In genomic region chr1:209607102-209607794, GRCh38 we compare ENCODE assay signal across 8 cellular contexts. TPM values are rescaled to one million over a fixed set of nuclear protein-coding genes. Genes with fewer than 3 reads are reported as not detected.
DNase-seq lines count a peak whose midpoint lies in the region; ATAC-seq and TF ChIP-seq lines count a peak whose summit lies in the region.

No MANE protein-coding gene starts in this region.

- H3K27me3 Mint-ChIP-seq in activated naive CD4-positive, alpha-beta T cell treated with anti-CD3 and anti-CD28 coated beads for 36 hours (ENCODE audit: low read depth): no peaks in the 10 kb centered on the region

- H3K27ac ChIP-seq in thymus (ENCODE audit: low read depth) (peak overlapping the region; percentile 68), transverse colon (no peak overlapping the region)

- H3K9ac ChIP-seq in adipocyte (ENCODE audit: low read length): no peak overlapping the region

- H3K9me3 ChIP-seq in adipocyte (ENCODE audit: control insufficient read depth, low read length) (no peaks in the 10 kb centered on the region), thymus (ENCODE audit: control insufficient read depth) (no peaks in the 10 kb centered on the region), transverse colon (no peaks in the 10 kb centered on the region)

- intact Hi-C loops in activated naive CD4-positive, alpha-beta T cell treated with anti-CD3 and anti-CD28 coated beads for 36 hours (cut with micrococcal nuclease): loop anchor here (1.0 to 2.0 kb wide), 8 partner anchors 20 to 161 kb away; no protein-coding TSS in a partner anchor
- intact Hi-C loops in left ventricle myocardium superior (cut with micrococcal nuclease) (no loop called here), transverse colon (cut with DNase I; ENCODE audit: low total_unique reads) (no loop called here)

- ATAC-seq in HG03066 (IDR thresholded peaks at IDR 0.05; ENCODE audit: low read depth, unreplicated experiment) (peak; percentile 79), left ventricle myocardium superior (no peak)

- 89% methylated on average over 1 of the region's 1 CpG for WGBS in thymus
- 29% methylated on average over 1 of the region's 1 CpG; no CpG with 5 or more reads in 1 of the 2 donors for WGBS in transverse colon (ENCODE audit: low coverage in 1 of 2), 2 donors

- TF ChIP-seq CTCF in transverse colon (IDR thresholded peaks at IDR 0.05): no peak

- H3K27ac Mint-ChIP-seq in activated naive CD4-positive, alpha-beta T cell treated with anti-CD3 and anti-CD28 coated beads for 36 hours: peak overlapping the region; percentile 86

- H3K36me3 Mint-ChIP-seq in activated naive CD4-positive, alpha-beta T cell treated with anti-CD3 and anti-CD28 coated beads for 36 hours (ENCODE audit: low read depth): no peaks in the 10 kb centered on the region

- no peaks in the 10 kb centered on the region for H3K27me3 ChIP-seq in adipocyte (replicated peaks; ENCODE audit: control insufficient read depth, insufficient read depth, low read length)
- H3K27me3 ChIP-seq in thymus (ENCODE audit: control insufficient read depth, insufficient read depth): no peaks in the 10 kb centered on the region
- H3K27me3 ChIP-seq in transverse colon: no peaks in the 10 kb centered on the region

- no peaks in the 10 kb centered on the region for H3K9me3 Mint-ChIP-seq in activated naive CD4-positive, alpha-beta T cell treated with anti-CD3 and anti-CD28 coated beads for 36 hours

- in situ Hi-C loops in transverse colon (cut with MboI; ENCODE audit: low pct_ligation_motif_present in 1 of 4, low pct_unique_long_range_greater_than_20kb in 1 of 4, low sequenced_read_pairs in 3 of 4): no loop called here

- no peak for TF ChIP-seq POLR2A in transverse colon (IDR thresholded peaks at IDR 0.05)

- H3K4me3 ChIP-seq in adipocyte (ENCODE audit: low read length) (no peak overlapping the region), thymus (ENCODE audit: low read length) (no peak overlapping the region), transverse colon (no peak overlapping the region)

- no peaks in the 10 kb centered on the region for H3K36me3 ChIP-seq in adipocyte (ENCODE audit: control insufficient read depth, insufficient read depth, low read length, severe bottlenecking)
- no peaks in the 10 kb centered on the region for H3K36me3 ChIP-seq in thymus (ENCODE audit: control insufficient read depth, insufficient read depth)
- no peaks in the 10 kb centered on the region for H3K36me3 ChIP-seq in transverse colon

- H3K4me1 ChIP-seq in adipocyte (ENCODE audit: control insufficient read depth, insufficient read depth, low read length) (peaks cover 7% of the 10 kb centered on the region), thymus (ENCODE audit: control insufficient read depth, insufficient read depth, low read length) (no peaks in the 10 kb centered on the region), transverse colon (no peaks in the 10 kb centered on the region)

- peak; percentile 88 for DNase-seq in activated naive CD4-positive, alpha-beta T cell treated with anti-CD3 and anti-CD28 coated beads for 36 hours
- DNase-seq in activated naive CD4-positive, alpha-beta T cell (lab: John Stamatoyannopoulos, UW): no peak
- peak; percentile 40 for DNase-seq in adipocyte (ENCODE audit: low read depth)
- no peak for DNase-seq in left ventricle myocardium superior
- DNase-seq in effector CD8-positive, alpha-beta T cell (lab: John Stamatoyannopoulos, UW): no peak
- no peak for DNase-seq in transverse colon

- TF ChIP-seq EP300 in transverse colon (IDR thresholded peaks at IDR 0.05; ENCODE audit: low read depth): no peak

- CTCF ChIA-PET in activated naive CD4-positive, alpha-beta T cell treated with anti-CD3 and anti-CD28 coated beads for 36 hours (lab: Charles Lee): interaction anchor here (0.7 to 4.3 kb wide), 13 partner anchors 9 to 220 kb away, joined by 3 to 38 read pairs (median 4); no protein-coding TSS in a partner anchor

- peak overlapping the region; percentile 51 for H3K4me3 Mint-ChIP-seq in activated naive CD4-positive, alpha-beta T cell treated with anti-CD3 and anti-CD28 coated beads for 36 hours

- H3K4me1 Mint-ChIP-seq in activated naive CD4-positive, alpha-beta T cell treated with anti-CD3 and anti-CD28 coated beads for 36 hours (ENCODE audit: low read depth): peaks cover 11% of the 10 kb centered on the region

RNA-seq across cellular contexts. Expression of gene CAMK1G, which starts 23.7 kb away (rescaled TPM):
- 1 to 10 TPM; 2.4 to 2.8 TPM for total RNA-seq in activated naive CD4-positive, alpha-beta T cell treated with anti-CD3 and anti-CD28 coated beads for 36 hours
- 0.27 TPM for polyA plus RNA-seq in thymus
- total RNA-seq in left ventricle myocardium superior: not detected
- not detected for total RNA-seq in transverse colon

RNA-seq across cellular contexts. Expression of gene LAMB3, which starts 45.0 kb away (rescaled TPM):
- 10 to 100 TPM; 11.8 to 13.0 TPM for total RNA-seq in activated naive CD4-positive, alpha-beta T cell treated with anti-CD3 and anti-CD28 coated beads for 36 hours
- polyA plus RNA-seq in thymus: 10.5 TPM
- 5.2 TPM for total RNA-seq in left ventricle myocardium superior
- 100 to 1,000 TPM in 3 of 4 donors, 10 to 100 TPM in 1; 47.2 to 147 (median 126) TPM for total RNA-seq in transverse colon

Comparison
In these comparisons a context has a peak if more than half of its experiments do, and no peak if none do; other contexts are left out.
1. DNase-seq: peak in activated naive CD4-positive, alpha-beta T cell treated with anti-CD3 and anti-CD28 coated beads for 36 hours (single experiment) and adipocyte (single experiment); none in activated naive CD4-positive, alpha-beta T cell (0 of 4), left ventricle myocardium superior (single experiment), effector CD8-positive, alpha-beta T cell (single experiment) and transverse colon (single experiment).